ENCODE assay signal across 18 cellular contexts in the genomic region with DNA sequence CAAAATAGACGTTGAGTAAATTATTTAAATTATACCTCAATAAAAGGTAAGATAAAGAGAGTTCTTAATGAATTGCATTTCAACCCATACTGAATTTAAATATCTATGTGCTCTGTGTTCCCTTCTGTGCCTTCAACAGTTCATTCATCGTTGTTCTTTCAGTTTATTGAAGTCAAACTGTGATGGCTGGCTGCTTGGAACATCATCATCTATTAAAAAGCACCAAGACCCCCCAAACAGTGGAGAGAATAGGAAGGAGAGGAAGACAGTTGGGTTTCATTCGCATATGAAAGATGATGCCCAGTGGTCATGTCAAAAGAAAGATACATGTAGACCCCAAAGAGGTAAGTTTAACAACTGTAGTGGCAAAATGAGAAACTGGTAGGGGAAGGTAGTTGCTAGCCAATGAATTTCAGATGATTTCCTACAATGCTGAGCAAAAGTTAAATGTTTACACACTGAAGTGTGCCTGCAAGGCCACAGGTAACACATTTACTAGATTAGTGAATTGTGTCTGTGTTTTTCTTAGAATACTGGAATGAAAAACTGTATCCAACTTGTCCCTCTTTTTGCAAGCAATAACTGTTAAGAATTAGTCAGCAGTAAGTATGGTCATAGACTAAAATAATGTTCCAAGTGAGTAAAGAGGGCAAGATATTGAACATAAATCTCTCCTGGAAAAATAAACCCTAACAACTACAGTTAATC.
"Had no signal": no experiment of that assay in that cellular context is flagged by ENCODE, and none has a peak within 500 bp of the region (broad histone marks: within the 10 kb centered on the region; RNA-seq: fewer than 3 reads in every experiment).

No MANE protein-coding gene starts in this region.

- H3K9me3 Mint-ChIP-seq: natural killer cell treated with Interleukin-12 subunit alpha and Interleukin-12 subunit beta and Interleukin-15 and Interleukin-18, amount 100 ng/mL, for 72 hours; T-cell had no signal

- H3K4me3 ChIP-seq: upper lobe of left lung had no signal

- DNase-seq: activated CD4-positive, alpha-beta T cell treated with anti-CD3 and anti-CD28 coated beads for 48 hours; activated CD8-positive, alpha-beta memory T cell treated with anti-CD3 and anti-CD28 coated beads, Interleukin-2, amount 50 U/mL, for 48 hours; activated CD8-positive, alpha-beta T cell treated with anti-CD3 and anti-CD28 coated beads, Interleukin-2, amount 10 ng/mL, durations not matched to agents 7 days and 5 days; activated naive CD4-positive, alpha-beta T cell treated with anti-CD3 and anti-CD28 coated beads, Interleukin-2, amount 50 U/mL, for 16 hours; amniotic stem cell; brain microvascular endothelial cell; cerebellar nuclear complex; foreskin fibroblast; glutamatergic neuron; nucleus accumbens; stimulated activated naive CD4-positive, alpha-beta T cell; T-cell; upper lobe of left lung had no signal

- H3K4me1 Mint-ChIP-seq: T-cell had no signal

- ATAC-seq: activated CD8-positive, alpha-beta T cell treated with anti-CD3 and anti-CD28 coated beads, Interleukin-2, amount 10 ng/mL, durations not matched to agents 7 days and 5 days; esophagus mucosa; natural killer cell treated with Interleukin-12 subunit alpha and Interleukin-12 subunit beta and Interleukin-15 and Interleukin-18, amount 100 ng/mL, for 72 hours; T-cell had no signal

- H3K9me3 ChIP-seq: upper lobe of left lung had no signal

- H3K4me1 ChIP-seq: upper lobe of left lung had no signal

- H3K27me3 ChIP-seq: brain microvascular endothelial cell, upper lobe of left lung had no signal

- H3K4me3 Mint-ChIP-seq: activated CD8-positive, alpha-beta T cell treated with anti-CD3 and anti-CD28 coated beads, Interleukin-2, amount 10 ng/mL, durations not matched to agents 7 days and 5 days; natural killer cell treated with Interleukin-12 subunit alpha and Interleukin-12 subunit beta and Interleukin-15 and Interleukin-18, amount 100 ng/mL, for 72 hours; T-cell had no signal

- FAIRE-seq: endometrium, keratinocyte had no signal

- H3K27ac Mint-ChIP-seq: activated CD8-positive, alpha-beta T cell treated with anti-CD3 and anti-CD28 coated beads, Interleukin-2, amount 10 ng/mL, durations not matched to agents 7 days and 5 days; natural killer cell treated with Interleukin-12 subunit alpha and Interleukin-12 subunit beta and Interleukin-15 and Interleukin-18, amount 100 ng/mL, for 72 hours; T-cell had no signal

- H3K36me3 ChIP-seq: brain microvascular endothelial cell, upper lobe of left lung had no signal

- H3K27ac ChIP-seq: brain microvascular endothelial cell, upper lobe of left lung had no signal

- H3K27me3 Mint-ChIP-seq: natural killer cell treated with Interleukin-12 subunit alpha and Interleukin-12 subunit beta and Interleukin-15 and Interleukin-18, amount 100 ng/mL, for 72 hours; progenitor cell of endocrine pancreas; T-cell had no signal
